Comparison of ENCODE assay signal across 31 cellular contexts in the genomic region with DNA sequence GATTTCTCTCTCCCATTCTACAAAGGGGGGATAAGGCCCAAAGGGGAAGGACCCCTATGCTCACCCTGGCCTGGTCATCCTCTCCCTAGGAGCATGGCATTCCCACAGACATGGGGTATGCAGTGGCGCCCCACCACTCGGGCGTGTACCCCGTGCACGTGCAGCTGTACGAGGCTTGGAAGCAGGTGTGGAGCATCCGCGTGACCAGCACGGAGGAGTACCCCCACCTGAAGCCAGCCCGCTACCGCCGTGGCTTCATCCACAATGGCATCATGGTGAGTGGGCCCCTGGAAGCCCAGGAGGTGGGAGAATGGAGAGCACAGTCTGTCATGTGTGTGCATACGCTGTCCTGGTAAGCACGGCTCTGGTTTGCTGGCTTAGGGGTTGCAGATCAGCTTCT.
"Had no signal": no experiment of that assay in that cellular context is flagged by ENCODE, and none has a peak within 500 bp of the region (broad histone marks: within the 10 kb centered on the region; RNA-seq: fewer than 3 reads in every experiment).

No MANE protein-coding gene starts in this region.

- H3K9me3 ChIP-seq: breast epithelium had no signal

- H3K27ac Mint-ChIP-seq: activated CD4-positive, alpha-beta T cell treated with anti-CD3 and anti-CD28 coated beads, Interleukin-2, amount 10 ng/mL, durations not matched to agents 7 days and 5 days; activated CD8-positive, alpha-beta T cell treated with anti-CD3 and anti-CD28 coated beads for 36 hours; activated naive CD4-positive, alpha-beta T cell treated with anti-CD3 and anti-CD28 coated beads for 36 hours; activated naive CD4-positive, alpha-beta T cell treated with anti-CD3 and anti-CD28 coated beads, Interleukin-2, amount 50 U/mL, for 24 hours; activated naive CD8-positive, alpha-beta T cell treated with anti-CD3 and anti-CD28 coated beads for 36 hours; activated naive CD8-positive, alpha-beta T cell treated with anti-CD3 and anti-CD28 coated beads, Interleukin-2, amount 50 U/mL, for 24 hours; activated T-helper 17 cell treated with anti-CD3 and anti-CD28 coated beads, Interleukin-2, amount 50 U/mL, for 72 hours; brain; dendritic cell treated with granulocyte-macrophage colony-stimulating factor and Interleukin-4, amounts not matched to agents 40 ng/mL and 50 ng/mL, for 4 days; endodermal cell; T-helper 17 cell; T-helper 2 cell treated with Interferon-gamma antibody and Interleukin-4, amounts not matched to agents 5 μg/mL and 100 μg/mL, for 36 hours had no signal

- DNase-seq: activated CD4-positive, alpha-beta T cell treated with anti-CD3 and anti-CD28 coated beads for 4 hours; activated CD4-positive, alpha-beta T cell treated with anti-CD3 and anti-CD28 coated beads, Interleukin-2, amount 10 ng/mL, durations not matched to agents 7 days and 5 days; activated CD4-positive, alpha-beta T cell treated with anti-CD3 and anti-CD28 coated beads, Interleukin-2, amount 50 U/mL, for 4 hours; activated CD4-positive, CD25-positive, alpha-beta regulatory T cell; activated CD4-positive, CD25-positive, alpha-beta regulatory T cell treated with anti-CD3 and anti-CD28 coated beads, Interleukin-2, amount 50 U/mL, for 72 hours; activated CD8-positive, alpha-beta memory T cell treated with anti-CD3 and anti-CD28 coated beads for 24 hours; activated CD8-positive, alpha-beta T cell treated with anti-CD3 and anti-CD28 coated beads for 36 hours; activated effector memory CD4-positive, alpha-beta T cell treated with Interleukin-2 at 50 U/mL for 16 hours; activated naive CD4-positive, alpha-beta T cell treated with anti-CD3 and anti-CD28 coated beads for 36 hours; activated naive CD8-positive, alpha-beta T cell treated with anti-CD3 and anti-CD28 coated beads for 36 hours; activated naive CD8-positive, alpha-beta T cell treated with anti-CD3 and anti-CD28 coated beads, Interleukin-2, amount 50 U/mL, for 24 hours; activated T-cell treated with anti-CD3 and anti-CD28 coated beads, Interleukin-2, amount 50 U/mL, for 4 hours; central memory CD4-positive, alpha-beta T cell; dorsolateral prefrontal cortex; effector memory CD4-positive, alpha-beta T cell; endodermal cell; foreskin fibroblast; T-helper 1 cell; T-helper 17 cell; T1000 had no signal

- H3K4me3 ChIP-seq: breast epithelium, cardiac muscle cell, coronary artery, dorsolateral prefrontal cortex had no signal

- H3K4me3 Mint-ChIP-seq: activated CD4-positive, alpha-beta T cell treated with anti-CD3 and anti-CD28 coated beads, Interleukin-2, amount 10 ng/mL, durations not matched to agents 7 days and 5 days; activated CD8-positive, alpha-beta T cell treated with anti-CD3 and anti-CD28 coated beads for 36 hours; activated naive CD4-positive, alpha-beta T cell treated with anti-CD3 and anti-CD28 coated beads for 36 hours; activated naive CD4-positive, alpha-beta T cell treated with anti-CD3 and anti-CD28 coated beads, Interleukin-2, amount 50 U/mL, for 24 hours; activated naive CD8-positive, alpha-beta T cell treated with anti-CD3 and anti-CD28 coated beads for 36 hours; activated naive CD8-positive, alpha-beta T cell treated with anti-CD3 and anti-CD28 coated beads, Interleukin-2, amount 50 U/mL, for 24 hours; activated T-cell treated with anti-CD3 and anti-CD28 coated beads, Interleukin-2, amount 50 U/mL, for 4 hours; activated T-helper 17 cell treated with anti-CD3 and anti-CD28 coated beads, Interleukin-2, amount 50 U/mL, for 72 hours; brain; dendritic cell treated with granulocyte-macrophage colony-stimulating factor and Interleukin-4, amounts not matched to agents 40 ng/mL and 50 ng/mL, for 4 days; endodermal cell; T-helper 17 cell; T-helper 2 cell treated with Interferon-gamma antibody and Interleukin-4, amounts not matched to agents 5 μg/mL and 100 μg/mL, for 36 hours had no signal

- H3K27me3 Mint-ChIP-seq: activated CD4-positive, alpha-beta T cell treated with anti-CD3 and anti-CD28 coated beads, Interleukin-2, amount 10 ng/mL, durations not matched to agents 7 days and 5 days; activated CD8-positive, alpha-beta T cell treated with anti-CD3 and anti-CD28 coated beads for 36 hours; activated naive CD4-positive, alpha-beta T cell treated with anti-CD3 and anti-CD28 coated beads, Interleukin-2, amount 50 U/mL, for 24 hours; activated naive CD8-positive, alpha-beta T cell treated with anti-CD3 and anti-CD28 coated beads for 36 hours; activated naive CD8-positive, alpha-beta T cell treated with anti-CD3 and anti-CD28 coated beads, Interleukin-2, amount 50 U/mL, for 24 hours; activated T-helper 17 cell treated with anti-CD3 and anti-CD28 coated beads, Interleukin-2, amount 50 U/mL, for 72 hours; brain; dendritic cell treated with granulocyte-macrophage colony-stimulating factor and Interleukin-4, amounts not matched to agents 40 ng/mL and 50 ng/mL, for 4 days had no signal

- H3K27me3 ChIP-seq: breast epithelium, cardiac muscle cell, dorsolateral prefrontal cortex had no signal

- FAIRE-seq: frontal cortex had no signal

- ATAC-seq: activated CD8-positive, alpha-beta T cell treated with anti-CD3 and anti-CD28 coated beads for 36 hours; activated naive CD8-positive, alpha-beta T cell treated with anti-CD3 and anti-CD28 coated beads, Interleukin-2, amount 50 U/mL, for 24 hours; activated T-cell treated with anti-CD3 and anti-CD28 coated beads, Interleukin-2, amount 50 U/mL, for 4 hours; activated T-helper 17 cell treated with anti-CD3 and anti-CD28 coated beads, Interleukin-2, amount 50 U/mL, for 72 hours; esophagus mucosa; SK-N-SH treated with all-trans-retinoic acid at 6 μM for 48 hours; T-helper 17 cell had no signal

- H3K4me1 Mint-ChIP-seq: activated CD4-positive, alpha-beta T cell treated with anti-CD3 and anti-CD28 coated beads, Interleukin-2, amount 10 ng/mL, durations not matched to agents 7 days and 5 days; activated naive CD4-positive, alpha-beta T cell treated with anti-CD3 and anti-CD28 coated beads, Interleukin-2, amount 50 U/mL, for 24 hours; activated naive CD8-positive, alpha-beta T cell treated with anti-CD3 and anti-CD28 coated beads for 36 hours; activated naive CD8-positive, alpha-beta T cell treated with anti-CD3 and anti-CD28 coated beads, Interleukin-2, amount 50 U/mL, for 24 hours; activated T-helper 17 cell treated with anti-CD3 and anti-CD28 coated beads, Interleukin-2, amount 50 U/mL, for 72 hours; T-helper 17 cell had no signal

- H3K4me1 ChIP-seq: breast epithelium had no signal

- H3K27ac ChIP-seq: cardiac muscle cell, coronary artery had no signal

- H3K9me3 Mint-ChIP-seq: activated CD4-positive, alpha-beta T cell treated with anti-CD3 and anti-CD28 coated beads, Interleukin-2, amount 10 ng/mL, durations not matched to agents 7 days and 5 days; activated CD8-positive, alpha-beta T cell treated with anti-CD3 and anti-CD28 coated beads for 36 hours; activated naive CD4-positive, alpha-beta T cell treated with anti-CD3 and anti-CD28 coated beads for 36 hours; activated naive CD4-positive, alpha-beta T cell treated with anti-CD3 and anti-CD28 coated beads, Interleukin-2, amount 50 U/mL, for 24 hours; activated naive CD8-positive, alpha-beta T cell treated with anti-CD3 and anti-CD28 coated beads, Interleukin-2, amount 50 U/mL, for 24 hours; activated T-cell treated with anti-CD3 and anti-CD28 coated beads, Interleukin-2, amount 50 U/mL, for 4 hours; activated T-helper 17 cell treated with anti-CD3 and anti-CD28 coated beads, Interleukin-2, amount 50 U/mL, for 72 hours; brain; dendritic cell treated with granulocyte-macrophage colony-stimulating factor and Interleukin-4, amounts not matched to agents 40 ng/mL and 50 ng/mL, for 4 days; T-helper 2 cell treated with Interferon-gamma antibody and Interleukin-4, amounts not matched to agents 5 μg/mL and 100 μg/mL, for 36 hours had no signal
